Comparison of ENCODE assay signal across 9 cellular contexts in genomic region chr12:4272976-4273650, GRCh38. TPM values are rescaled to one million over a fixed set of nuclear protein-coding genes. Genes with fewer than 3 reads are reported as not detected.
DNase-seq lines count a peak whose midpoint lies in the region; ATAC-seq and TF ChIP-seq lines count a peak whose summit lies in the region.
"Had no signal": no experiment of that assay in that cellular context is flagged by ENCODE, and none has a peak within 500 bp of the region (broad histone marks: within the 10 kb centered on the region; RNA-seq: fewer than 3 reads in every experiment).

No MANE protein-coding gene starts in this region.

- H3K9ac ChIP-seq in ES-I3 (ENCODE audit: low read depth, low read length): peak overlapping the region; percentile 98
- no peak overlapping the region for H3K9ac ChIP-seq in parathyroid adenoma

- no peak for TF ChIP-seq POLR2A in esophagus squamous epithelium (IDR thresholded peaks at IDR 0.05)

- H3K79me2 ChIP-seq in parathyroid adenoma: peaks cover 26% of the 10 kb centered on the region

- H3K27ac ChIP-seq in RWPE2 (ENCODE audit: poor library complexity, severe bottlenecking) (peak overlapping the region; percentile 89), esophagus squamous epithelium (peak overlapping the region; percentile 82 to 97 (median 94)), parathyroid adenoma (no peak overlapping the region)

- 0 to 1% methylated on average over 18 to 19 of the region's 26 CpGs for WGBS in esophagus squamous epithelium, 2 donors

- H3K4me1 ChIP-seq in ES-I3 (ENCODE audit: insufficient read depth, low read length) (peaks cover 11% of the 10 kb centered on the region), RWPE2 (ENCODE audit: insufficient read depth, poor library complexity, severe bottlenecking) (peaks cover 38% of the 10 kb centered on the region), esophagus squamous epithelium (peaks cover 46 to 99% (median 50%) of the 10 kb centered on the region in 3 donors), parathyroid adenoma (peaks cover 25% of the 10 kb centered on the region)

- TF ChIP-seq CTCF in RWPE2 (IDR thresholded peaks at IDR 0.05; ENCODE audit: poor library complexity, severe bottlenecking) (no peak), esophagus squamous epithelium (IDR thresholded peaks at IDR 0.05) (no peak), parathyroid adenoma (IDR thresholded peaks at IDR 0.05) (no peak)

- H3K27me3 ChIP-seq in RWPE2 (ENCODE audit: insufficient read depth, poor library complexity, severe bottlenecking): no peaks in the 10 kb centered on the region
- H3K27me3 ChIP-seq in esophagus squamous epithelium: peaks cover 0 to 84% (median 0%) of the 10 kb centered on the region in 4 donors
- no peaks in the 10 kb centered on the region for H3K27me3 ChIP-seq in parathyroid adenoma (ENCODE audit: control insufficient read depth, insufficient read depth, low read length)

- intact Hi-C loops in esophagus squamous epithelium (cut with DNase I): no loop called here

- peak overlapping the region; percentile 54 for H2AFZ ChIP-seq in parathyroid adenoma

- H3K36me3 ChIP-seq in ES-I3 (ENCODE audit: insufficient read depth, low read length): peaks cover 18% of the 10 kb centered on the region
- peaks cover 42% of the 10 kb centered on the region for H3K36me3 ChIP-seq in RWPE2 (ENCODE audit: low read depth)
- peaks cover 0 to 8% (median 0%) of the 10 kb centered on the region in 3 donors for H3K36me3 ChIP-seq in esophagus squamous epithelium
- H3K36me3 ChIP-seq in parathyroid adenoma (ENCODE audit: control insufficient read depth, insufficient read depth, low read length): no peaks in the 10 kb centered on the region

- H3K4me2 ChIP-seq in parathyroid adenoma (ENCODE audit: low read length): peak overlapping the region; percentile 68

- H3K9me3 ChIP-seq in ES-I3 (ENCODE audit: control insufficient read depth, insufficient read depth, low read length) (no peaks in the 10 kb centered on the region), RWPE2 (ENCODE audit: severe bottlenecking) (no peaks in the 10 kb centered on the region), esophagus squamous epithelium (no peaks in the 10 kb centered on the region), parathyroid adenoma (ENCODE audit: control insufficient read depth, low read length) (no peaks in the 10 kb centered on the region)

- H3K4me3 ChIP-seq in RWPE2 (ENCODE audit: severe bottlenecking): peak overlapping the region; percentile 81
- peak overlapping the region; percentile 54 to 94 (median 84) for H3K4me3 ChIP-seq in esophagus squamous epithelium
- peak overlapping the region; percentile 79 for H3K4me3 ChIP-seq in parathyroid adenoma (ENCODE audit: low read depth, low read length)

- ATAC-seq in RWPE2 (ENCODE audit: low read depth) (no peak; the same call in 2 of the 3 replicates), GM19463 (IDR thresholded peaks at IDR 0.05; ENCODE audit: unreplicated experiment) (no peak), GM19467 (IDR thresholded peaks at IDR 0.05; ENCODE audit: unreplicated experiment) (no peak)

- no peak for DNase-seq in RWPE2 (ENCODE audit: low spot score)
- no peak for DNase-seq in esophagus squamous epithelium (lab: John Stamatoyannopoulos, UW)
- no peak for DNase-seq in HT-29 (ENCODE audit: low spot score)
- no peak for DNase-seq in NCI-H2107 (lab: John Stamatoyannopoulos, UW)
- DNase-seq: NCI-H2171 had no signal

RNA-seq across cellular contexts. Expression of gene CCND2, which starts 0.4 kb away (rescaled TPM):
- 10 to 100 TPM; 13.9 to 49.8 (median 35.9) TPM for total RNA-seq in esophagus squamous epithelium
- not detected in 2 replicates for total RNA-seq in HT-29 (2014; rRNA removed; shearing (Covaris generic))

RNA-seq across cellular contexts. Expression of gene TIGAR, which starts 47.9 kb away (rescaled TPM):
- total RNA-seq in esophagus squamous epithelium: 1 to 10 TPM; 5.1 to 8.1 (median 5.9) TPM
- 2.2 and 4.6 TPM in 2 replicates for total RNA-seq in HT-29 (2014; rRNA removed; shearing (Covaris generic))

Comparison
In these comparisons a context has a peak if more than half of its experiments do, and no peak if none do; other contexts are left out.
1. RNA of gene CCND2, which starts 0.4 kb away (total RNA-seq): 13.9 to 49.8 TPM in esophagus squamous epithelium; not detected in HT-29; every median in the first group is over 10 times any median in the second.
2. Peak in every context shown above with its lines, with median percentiles within 50 percentile points of each other: H3K4me3 ChIP-seq.